Comparison of ENCODE assay signal across 23 cellular contexts in genomic region chr14:22985894-22986507, GRCh38. TPM values are rescaled to one million over a fixed set of nuclear protein-coding genes. Genes with fewer than 3 reads are reported as not detected.
"Had no signal": no experiment of that assay in that cellular context is flagged by ENCODE, and none has a peak within 500 bp of the region (broad histone marks: within the 10 kb centered on the region; RNA-seq: fewer than 3 reads in every experiment).

No MANE protein-coding gene starts in this region.

- H3K4me1 ChIP-seq: vagina had no signal

- H3K9me3 ChIP-seq: esophagus squamous epithelium, suprapubic skin, transverse colon, vagina had no signal

- H3K9me3 Mint-ChIP-seq: memory B cell; naive thymus-derived CD4-positive, alpha-beta T cell; nephron; stimulated activated naive CD8-positive, alpha-beta T cell treated with anti-CD3 and anti-CD28 coated beads, Interleukin-15, amount 100 ng/mL, for 72 hours had no signal

- H3K27me3 Mint-ChIP-seq: memory B cell; progenitor cell of endocrine pancreas; stimulated activated naive CD8-positive, alpha-beta T cell treated with anti-CD3 and anti-CD28 coated beads, Interleukin-15, amount 100 ng/mL, for 72 hours had no signal

- H3K27ac ChIP-seq: coronary artery, esophagus squamous epithelium, parathyroid adenoma, suprapubic skin, transverse colon, vagina had no signal

- H3K4me3 Mint-ChIP-seq: memory B cell; stimulated activated naive CD8-positive, alpha-beta T cell treated with anti-CD3 and anti-CD28 coated beads, Interleukin-15, amount 100 ng/mL, for 72 hours had no signal

- H3K36me3 Mint-ChIP-seq: memory B cell had no signal

- H3K27me3 ChIP-seq: suprapubic skin, vagina had no signal

- FAIRE-seq: endometrium, frontal cortex had no signal

- H3K36me3 ChIP-seq: transverse colon had no signal

- H3K4me1 Mint-ChIP-seq: memory B cell; stimulated activated naive CD8-positive, alpha-beta T cell treated with anti-CD3 and anti-CD28 coated beads, Interleukin-15, amount 100 ng/mL, for 72 hours had no signal

- H3K27ac Mint-ChIP-seq: memory B cell; nephron; progenitor cell of endocrine pancreas; stimulated activated naive CD8-positive, alpha-beta T cell treated with anti-CD3 and anti-CD28 coated beads, Interleukin-15, amount 100 ng/mL, for 72 hours had no signal

- H2AFZ ChIP-seq: parathyroid adenoma had no signal

- H3K4me3 ChIP-seq: coronary artery, esophagus squamous epithelium, lung, smooth muscle cell, suprapubic skin, transverse colon, vagina had no signal

- H3K4me2 ChIP-seq: smooth muscle cell had no signal

- H3K79me2 ChIP-seq: parathyroid adenoma had no signal

RNA-seq across cellular contexts. Expression of gene PSMB11, which starts 56.0 kb away (rescaled TPM):
- total RNA-seq: dermis blood vessel endothelial cell, esophagus squamous epithelium, glomerular endothelial cell, left ventricle myocardium superior, lung, mucosa of gallbladder, osteoblast, progenitor cell of endocrine pancreas, sciatic nerve, smooth muscle cell, suprapubic skin, transverse colon, ureter, vagina had no signal
- polyA plus RNA-seq: keratinocyte, lung, smooth muscle cell had no signal
